27 cellular contexts compared by ENCODE assay signal in genomic region chr12:55993454-55993853, GRCh38. TPM values are rescaled to one million over a fixed set of nuclear protein-coding genes. Genes with fewer than 3 reads are reported as not detected.
DNase-seq lines count a peak whose midpoint lies in the region; ATAC-seq and TF ChIP-seq lines count a peak whose summit lies in the region.
"Had no signal": no experiment of that assay in that cellular context is flagged by ENCODE, and none has a peak within 500 bp of the region (broad histone marks: within the 10 kb centered on the region; RNA-seq: fewer than 3 reads in every experiment).

No MANE protein-coding gene starts in this region.

- H3K9me3 Mint-ChIP-seq in MCF 10A (ENCODE audit: unreplicated experiment), result no peaks in the 10 kb centered on the region
- H3K9me3 Mint-ChIP-seq in endothelial cell (ENCODE audit: unreplicated experiment), result no peaks in the 10 kb centered on the region
- H3K9me3 Mint-ChIP-seq in stimulated activated effector memory CD8-positive, alpha-beta T cell treated with anti-CD3 and anti-CD28 coated beads, Interleukin-12 subunit alpha, Interleukin-12 subunit beta, amount 100 ng/mL, for 72 hours, result no peaks in the 10 kb centered on the region
- H3K9me3 Mint-ChIP-seq: activated CD4-positive, alpha-beta T cell treated with anti-CD3 and anti-CD28 coated beads, Interleukin-2, amount 10 ng/mL, durations not matched to agents 7 days and 5 days; natural killer cell treated with Interleukin-12 subunit alpha and Interleukin-12 subunit beta and Interleukin-15 and Interleukin-18, amount 100 ng/mL, for 72 hours had no signal

- no peak overlapping the region for H3K18ac ChIP-seq in IMR-90 (ENCODE audit: low read depth, low read length)

- no peak overlapping the region for H3K4me2 ChIP-seq in IMR-90 (ENCODE audit: low read depth, low read length)
- H3K4me2 ChIP-seq: SK-N-SH had no signal

- no peak overlapping the region for H2BK120ac ChIP-seq in IMR-90 (ENCODE audit: low read depth, low read length)

- no peak overlapping the region for H2BK5ac ChIP-seq in IMR-90 (ENCODE audit: low read depth, low read length, poor library complexity, severe bottlenecking)

- in situ Hi-C loops in IMR-90 (cut with MboI; ENCODE audit: low sequenced_read_pairs), result no loop called here

- dilution Hi-C loops in IMR-90 (cut with HindIII; ENCODE audit: low sequenced_read_pairs, unreplicated experiment), result no loop called here

- H3K36me3 Mint-ChIP-seq in MCF 10A (ENCODE audit: insufficient read depth, unreplicated experiment) (peaks cover 57% of the 10 kb centered on the region), endothelial cell (ENCODE audit: low read depth, unreplicated experiment) (peaks cover 63% of the 10 kb centered on the region)
- H3K36me3 Mint-ChIP-seq in stimulated activated effector memory CD8-positive, alpha-beta T cell treated with anti-CD3 and anti-CD28 coated beads, Interleukin-12 subunit alpha, Interleukin-12 subunit beta, amount 100 ng/mL, for 72 hours, result peaks cover 76% of the 10 kb centered on the region
- H3K36me3 Mint-ChIP-seq: activated naive CD8-positive, alpha-beta T cell had no signal

- no peaks in the 10 kb centered on the region for H3K27me3 Mint-ChIP-seq in MCF 10A (ENCODE audit: insufficient read depth, unreplicated experiment)
- peaks cover 6% of the 10 kb centered on the region for H3K27me3 Mint-ChIP-seq in endothelial cell (ENCODE audit: unreplicated experiment)
- H3K27me3 Mint-ChIP-seq: activated CD4-positive, alpha-beta T cell treated with anti-CD3 and anti-CD28 coated beads, Interleukin-2, amount 10 ng/mL, durations not matched to agents 7 days and 5 days; activated naive CD8-positive, alpha-beta T cell; natural killer cell treated with Interleukin-12 subunit alpha and Interleukin-12 subunit beta and Interleukin-15 and Interleukin-18, amount 100 ng/mL, for 72 hours had no signal

- TF ChIP-seq POLR2A in breast epithelium (IDR thresholded peaks at IDR 0.05), result no peak
- no peak for TF ChIP-seq POLR2A in IMR-90 (IDR thresholded peaks at IDR 0.05; ENCODE audit: low read depth, low read length)

- TF ChIP-seq RAD21 in IMR-90 (IDR thresholded peaks at IDR 0.05; ENCODE audit: low read length), result no peak

- DNase-seq in MCF 10A (ENCODE audit: unreplicated experiment) (no peak), breast epithelium (ENCODE audit: low spot score in 2 of 2) (no peak), IMR-90 (no peak), endothelial cell (ENCODE audit: low spot score) (no peak), NCI-H510A treated with DMSO at 0.1 percent for 48 hours (lab: John Stamatoyannopoulos, UW) (no peak), A172 (ENCODE audit: low spot score) (no peak)
- no peak for DNase-seq in stimulated activated effector memory CD8-positive, alpha-beta T cell treated with anti-CD3 and anti-CD28 coated beads, Interleukin-12 subunit alpha, Interleukin-12 subunit beta, amount 100 ng/mL, for 72 hours (ENCODE audit: low spot score in 2 of 2)
- DNase-seq: activated CD4-positive, alpha-beta T cell treated with anti-CD3 and anti-CD28 coated beads, Interleukin-2, amount 10 ng/mL, durations not matched to agents 7 days and 5 days; aorta; Calu3; H7; KG1; lower lobe of right lung; MM.1S; NCI-H1417; NCI-H2081 treated with DMSO at 0.1 percent for 48 hours; NCI-H345; SK-N-SH; spleen; trophoblast cell had no signal

- ATAC-seq in IMR-90 (ENCODE audit: low read depth) (no peak), HG03439 (IDR thresholded peaks at IDR 0.05; ENCODE audit: unreplicated experiment) (no peak)
- ATAC-seq in stimulated activated effector memory CD8-positive, alpha-beta T cell treated with anti-CD3 and anti-CD28 coated beads, Interleukin-12 subunit alpha, Interleukin-12 subunit beta, amount 100 ng/mL, for 72 hours, result no peak
- ATAC-seq: lower lobe of right lung; natural killer cell treated with Interleukin-12 subunit alpha and Interleukin-12 subunit beta and Interleukin-15 and Interleukin-18, amount 100 ng/mL, for 72 hours had no signal

- 0 out of 2 replicates have a peak, but pooled peaks cover 4% of the 10 kb centered on the region for H3K9me1 ChIP-seq in IMR-90 (ENCODE audit: insufficient read depth, low read length)

- H3K27me3 ChIP-seq in breast epithelium (no peaks in the 10 kb centered on the region), IMR-90 (ENCODE audit: control insufficient read depth, insufficient read depth, low read length) (no peaks in the 10 kb centered on the region)
- H3K27me3 ChIP-seq: right atrium auricular region, spleen had no signal

- H3K4me1 Mint-ChIP-seq in MCF 10A (ENCODE audit: insufficient read depth, unreplicated experiment), result peaks cover 12% of the 10 kb centered on the region
- H3K4me1 Mint-ChIP-seq in endothelial cell (ENCODE audit: unreplicated experiment), result peaks cover 36% of the 10 kb centered on the region
- peaks cover 15% of the 10 kb centered on the region for H3K4me1 Mint-ChIP-seq in stimulated activated effector memory CD8-positive, alpha-beta T cell treated with anti-CD3 and anti-CD28 coated beads, Interleukin-12 subunit alpha, Interleukin-12 subunit beta, amount 100 ng/mL, for 72 hours

- intact Hi-C loops in MCF 10A (cut with micrococcal nuclease) (no loop called here), breast epithelium (cut with DNase I; ENCODE audit: low total_unique reads) (no loop called here), IMR-90 (cut with micrococcal nuclease) (loop anchor here (10.0 kb wide), 1 partner anchor 111 kb away; the partner anchor contains the start of gene PA2G4)

- H4K91ac ChIP-seq in IMR-90 (ENCODE audit: insufficient read depth, low read depth, low read length), result no peak overlapping the region

- no peak overlapping the region for H2AFZ ChIP-seq in IMR-90 (replicated peaks; ENCODE audit: low read length, poor library complexity)
- H2AFZ ChIP-seq: parathyroid adenoma had no signal

- peaks cover 22% of the 10 kb centered on the region for H3K36me3 ChIP-seq in breast epithelium
- peaks cover 39% of the 10 kb centered on the region for H3K36me3 ChIP-seq in IMR-90 (ENCODE audit: control insufficient read depth, insufficient read depth, low read length)

- H3K27ac ChIP-seq in breast epithelium (no peak overlapping the region), IMR-90 (ENCODE audit: insufficient read depth, low read length) (no peak overlapping the region)
- H3K27ac ChIP-seq: C4-2B, lower lobe of right lung, parathyroid adenoma, right atrium auricular region had no signal

- H3K4ac ChIP-seq in IMR-90 (ENCODE audit: low read depth, low read length), result no peak overlapping the region

- peaks cover 5 to 21% of the 10 kb centered on the region in 2 experiments for H3K79me1 ChIP-seq in IMR-90 (ENCODE audit: low read depth in 1 of 2, low read length in 2 of 2)

- no peak overlapping the region for H3K14ac ChIP-seq in IMR-90 (replicated peaks; ENCODE audit: low read depth, low read length)

- TF ChIP-seq CTCF in MCF 10A (IDR thresholded peaks at IDR 0.05; ENCODE audit: unreplicated experiment), result no peak
- no peak for TF ChIP-seq CTCF in breast epithelium (IDR thresholded peaks at IDR 0.05)
- no peak for TF ChIP-seq CTCF in IMR-90 (conservative IDR thresholded peaks at IDR 0.05; ENCODE audit: low read depth, low read length)
- TF ChIP-seq CTCF in endothelial cell (IDR thresholded peaks at IDR 0.05; ENCODE audit: unreplicated experiment), result no peak

- H4K8ac ChIP-seq in IMR-90 (ENCODE audit: low read depth in 2 of 2, low read length in 2 of 2), result no peak overlapping the region

- no CpG with 5 or more reads among the region's 2 CpGs for WGBS in IMR-90 (ENCODE audit: extremely low coverage in 2 of 2, insufficient read length in 1 of 2), 2 experiments

- H4K20me1 ChIP-seq in IMR-90 (ENCODE audit: insufficient read depth, low read length), result no peaks in the 10 kb centered on the region; the same call in 1 of the 2 replicates

- H3K4me1 ChIP-seq in breast epithelium, result no peaks in the 10 kb centered on the region
- peaks cover 4% of the 10 kb centered on the region for H3K4me1 ChIP-seq in IMR-90 (ENCODE audit: control insufficient read depth, insufficient read depth, low read length)

- no peak overlapping the region for H2AK5ac ChIP-seq in IMR-90 (ENCODE audit: low read depth, low read length)

- H3K27ac Mint-ChIP-seq in MCF 10A (ENCODE audit: low read depth, unreplicated experiment) (no peak overlapping the region), endothelial cell (ENCODE audit: unreplicated experiment) (peak overlapping the region; percentile 86)
- H3K27ac Mint-ChIP-seq in stimulated activated effector memory CD8-positive, alpha-beta T cell treated with anti-CD3 and anti-CD28 coated beads, Interleukin-12 subunit alpha, Interleukin-12 subunit beta, amount 100 ng/mL, for 72 hours, result peak overlapping the region; percentile 81
- H3K27ac Mint-ChIP-seq: activated CD4-positive, alpha-beta T cell treated with anti-CD3 and anti-CD28 coated beads, Interleukin-2, amount 10 ng/mL, durations not matched to agents 7 days and 5 days; activated naive CD8-positive, alpha-beta T cell had no signal

- no peak overlapping the region for H2BK20ac ChIP-seq in IMR-90 (ENCODE audit: low read depth, low read length)

- no peak overlapping the region for H3K4me3 ChIP-seq in breast epithelium
- no peak overlapping the region for H3K4me3 ChIP-seq in IMR-90 (ENCODE audit: insufficient read depth, low read depth, low read length)
- H3K4me3 ChIP-seq: lower lobe of right lung, right atrium auricular region, spleen had no signal

- H2AK9ac ChIP-seq in IMR-90 (replicated peaks; ENCODE audit: low read depth, low read length, poor library complexity), result no peak overlapping the region

- H3K56ac ChIP-seq in IMR-90 (ENCODE audit: extremely low read depth, insufficient read depth, low read length), result no peak overlapping the region

- H3K9ac ChIP-seq in IMR-90 (ENCODE audit: low read depth, low read length), result no peak overlapping the region
- H3K9ac ChIP-seq: parathyroid adenoma, SK-N-SH had no signal

- no peak overlapping the region for H4K5ac ChIP-seq in IMR-90 (ENCODE audit: low read depth, low read length)

- H3K9me3 ChIP-seq in breast epithelium, result no peaks in the 10 kb centered on the region
- H3K9me3 ChIP-seq in IMR-90 (ENCODE audit: control insufficient read depth, insufficient read depth, low read length), result no peaks in the 10 kb centered on the region
- H3K9me3 ChIP-seq: lower lobe of right lung, right atrium auricular region, SK-N-SH, spleen had no signal

- POLR2A ChIA-PET in MCF 10A (lab: Yijun Ruan, JAX), result interaction anchor here (4.2 kb wide), 1 partner anchor 19 kb away, joined by 22 read pairs; the partner anchor contains the start of gene RAB5B
- POLR2A ChIA-PET in IMR-90 (lab: Charles Lee; ENCODE audit: unreplicated experiment), result no interaction called here

- no peak overlapping the region for H2BK15ac ChIP-seq in IMR-90 (ENCODE audit: low read depth, low read length)

- H3K4me3 Mint-ChIP-seq in MCF 10A (ENCODE audit: unreplicated experiment) (no peak overlapping the region), endothelial cell (ENCODE audit: unreplicated experiment) (no peak overlapping the region)
- no peak overlapping the region for H3K4me3 Mint-ChIP-seq in stimulated activated effector memory CD8-positive, alpha-beta T cell treated with anti-CD3 and anti-CD28 coated beads, Interleukin-12 subunit alpha, Interleukin-12 subunit beta, amount 100 ng/mL, for 72 hours
- H3K4me3 Mint-ChIP-seq: activated CD4-positive, alpha-beta T cell treated with anti-CD3 and anti-CD28 coated beads, Interleukin-2, amount 10 ng/mL, durations not matched to agents 7 days and 5 days; activated naive CD8-positive, alpha-beta T cell; natural killer cell treated with Interleukin-12 subunit alpha and Interleukin-12 subunit beta and Interleukin-15 and Interleukin-18, amount 100 ng/mL, for 72 hours had no signal

- BruUV-seq in MCF 10A (replicated peaks; lab: Mats Ljungman, UMichigan) (TSS peak; percentile 14), IMR-90 (replicated peaks; lab: Mats Ljungman, UMichigan) (TSS peak; percentile 71)

- no peak overlapping the region for H3K23ac ChIP-seq in IMR-90 (ENCODE audit: low read depth, low read length)

- CTCF ChIA-PET in MCF 10A (lab: Yijun Ruan, JAX), result interaction anchor here (0.7 to 5.0 kb wide), 2 partner anchors 9 to 151 kb away, joined by 3 to 80 read pairs; partner anchors contain the start of gene MMP19
- CTCF ChIA-PET in IMR-90 (lab: Yijun Ruan, JAX), result interaction anchor here (0.8 kb wide), 1 partner anchor 36 kb away, joined by 5 read pairs; no protein-coding TSS in a partner anchor

RNA-seq across cellular contexts. Expression of gene SUOX, which starts 3.6 kb away (rescaled TPM):
- total RNA-seq in MCF 10A (2022), result 6.3 and 7.9 TPM in 2 replicates
- 10 to 100 TPM; 24.6 to 30.2 (median 29.9) TPM for total RNA-seq in breast epithelium
- 13.1 and 19.4 TPM in 2 replicates for total RNA-seq in IMR-90 (2012; rRNA removed)
- polyA plus RNA-seq in IMR-90 (2012; rRNA removed), result 17.8 and 19.2 TPM in 2 replicates
- polyA plus RNA-seq in IMR-90 (2012; cell fraction: cytosol; rRNA removed), result 13.5 and 15.2 TPM in 2 replicates
- 20.2 and 25.1 TPM in 2 replicates for polyA plus RNA-seq in IMR-90 (2012; cell fraction: nucleus; rRNA removed; ENCODE audit: low replicate concordance)
- total RNA-seq in endothelial cell (ENCODE audit: unreplicated experiment), result 31.6 TPM
- 8.9 and 14.4 TPM in 2 replicates for total RNA-seq in A172 (2014; rRNA removed; shearing (Covaris generic))

RNA-seq across cellular contexts. Expression of gene RAB5B, which starts 19.6 kb away (rescaled TPM):
- total RNA-seq in MCF 10A (2022) (67.4 and 96.1 TPM in 2 replicates), breast epithelium (10 to 100 TPM; 74.9 to 98.8 (median 75.7) TPM), IMR-90 (2012; rRNA removed) (54.4 and 56.5 TPM in 2 replicates), endothelial cell (ENCODE audit: unreplicated experiment) (130 TPM)
- 85.6 and 99.2 TPM in 2 replicates for polyA plus RNA-seq in IMR-90 (2012; rRNA removed)
- polyA plus RNA-seq in IMR-90 (2012; cell fraction: cytosol; rRNA removed), result 44.8 and 45.5 TPM in 2 replicates
- polyA plus RNA-seq in IMR-90 (2012; cell fraction: nucleus; rRNA removed; ENCODE audit: low replicate concordance), result 42.5 and 123 TPM in 2 replicates
- total RNA-seq in A172 (2014; rRNA removed; shearing (Covaris generic)), result 47.8 and 50.1 TPM in 2 replicates

RNA-seq across cellular contexts. Expression of gene CDK2, which starts 26.8 kb away (rescaled TPM):
- total RNA-seq in MCF 10A (2022), result 17.9 and 23.8 TPM in 2 replicates
- 10 to 100 TPM in 2 of 3 donors, 1 to 10 TPM in 1; 8.2 to 27.2 (median 27.1) TPM for total RNA-seq in breast epithelium
- 40.0 and 42.5 TPM in 2 replicates for total RNA-seq in IMR-90 (2012; rRNA removed)
- 61.7 and 101 TPM in 2 replicates for polyA plus RNA-seq in IMR-90 (2012; rRNA removed)
- 17.6 and 38.8 TPM in 2 replicates for polyA plus RNA-seq in IMR-90 (2012; cell fraction: cytosol; rRNA removed)
- 78.5 and 151 TPM in 2 replicates for polyA plus RNA-seq in IMR-90 (2012; cell fraction: nucleus; rRNA removed; ENCODE audit: low replicate concordance)
- total RNA-seq in endothelial cell (ENCODE audit: unreplicated experiment), result 43.0 TPM
- 91.6 and 100 TPM in 2 replicates for total RNA-seq in A172 (2014; rRNA removed; shearing (Covaris generic))

RNA-seq across cellular contexts. Expression of gene IKZF4, which starts 27.4 kb away (rescaled TPM):
- 2.4 and 3.4 TPM in 2 replicates for total RNA-seq in MCF 10A (2022)
- 1 to 10 TPM; 2.9 to 4.6 (median 4.2) TPM for total RNA-seq in breast epithelium
- 1.4 and 1.8 TPM in 2 replicates for total RNA-seq in IMR-90 (2012; rRNA removed)
- polyA plus RNA-seq in IMR-90 (2012; rRNA removed), result 6.6 and 7.1 TPM in 2 replicates
- 2.5 and 5.0 TPM in 2 replicates for polyA plus RNA-seq in IMR-90 (2012; cell fraction: cytosol; rRNA removed)
- 13.2 and 19.1 TPM in 2 replicates for polyA plus RNA-seq in IMR-90 (2012; cell fraction: nucleus; rRNA removed; ENCODE audit: low replicate concordance)
- 3.0 TPM for total RNA-seq in endothelial cell (ENCODE audit: unreplicated experiment)
- total RNA-seq in A172 (2014; rRNA removed; shearing (Covaris generic)), result 1.4 and 2.4 TPM in 2 replicates

RNA-seq across cellular contexts. Expression of gene PMEL, which starts 27.6 kb away (rescaled TPM):
- total RNA-seq in MCF 10A (2022), result 0.59 TPM in 1 of 2 replicates, not detected in the other
- total RNA-seq in breast epithelium, result 10 to 100 TPM in 1 of 3 donors, 1 to 10 TPM in 2; 4.7 to 18.7 (median 7.4) TPM
- total RNA-seq in IMR-90 (2012; rRNA removed), result 1.4 and 1.7 TPM in 2 replicates
- polyA plus RNA-seq in IMR-90 (2012; rRNA removed), result 5.8 and 5.9 TPM in 2 replicates
- 6.3 and 7.0 TPM in 2 replicates for polyA plus RNA-seq in IMR-90 (2012; cell fraction: cytosol; rRNA removed)
- polyA plus RNA-seq in IMR-90 (2012; cell fraction: nucleus; rRNA removed; ENCODE audit: low replicate concordance), result 7.9 and 8.3 TPM in 2 replicates
- 136 TPM for total RNA-seq in endothelial cell (ENCODE audit: unreplicated experiment)
- total RNA-seq in A172 (2014; rRNA removed; shearing (Covaris generic)), result 1.1 and 2.0 TPM in 2 replicates
- total RNA-seq: mononuclear cell had no signal
